Comparison of ENCODE assay signal across 8 cellular contexts in the genomic region with DNA sequence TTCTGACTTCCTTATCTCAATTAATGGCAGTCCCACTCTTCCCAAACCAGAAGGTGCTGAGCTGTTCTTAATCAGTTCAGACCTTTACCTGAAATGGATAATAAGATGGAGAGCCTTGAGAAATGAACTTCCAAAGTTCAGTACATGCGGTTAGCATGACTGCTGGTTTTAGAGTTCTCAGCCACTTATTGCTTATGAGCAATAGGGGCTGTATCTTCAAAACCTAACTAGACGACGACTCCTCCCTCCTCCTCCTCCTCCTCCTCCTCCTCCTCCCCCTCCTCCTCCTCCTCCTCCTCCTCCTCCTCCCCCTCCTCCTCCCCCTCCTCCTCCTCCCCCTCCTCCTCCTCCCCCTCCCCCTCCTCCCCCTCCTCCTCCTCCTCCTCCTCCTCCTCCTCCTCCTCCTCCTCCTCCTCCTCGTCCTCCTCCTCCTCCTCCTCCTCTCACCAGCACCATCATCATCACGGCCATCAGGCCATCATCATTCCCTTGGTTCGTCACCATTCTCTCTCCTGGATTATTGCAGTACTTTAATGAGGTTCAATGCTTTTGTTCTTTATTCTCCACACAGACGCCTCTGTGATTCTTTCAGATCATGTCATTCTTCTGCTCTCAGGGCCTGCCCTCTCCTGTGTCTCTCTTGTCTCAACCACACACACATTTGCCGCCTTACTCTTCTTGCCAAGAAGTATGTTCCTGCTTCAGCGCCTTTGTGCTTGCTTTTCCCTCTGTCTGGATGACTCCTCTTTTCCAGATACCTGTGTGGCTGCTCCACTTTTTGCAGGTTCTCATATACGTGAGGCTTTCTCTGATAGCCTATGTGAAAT. TPM values are rescaled to one million over a fixed set of nuclear protein-coding genes. Genes with fewer than 3 reads are reported as not detected.
DNase-seq lines count a peak whose midpoint lies in the region; ATAC-seq, FAIRE-seq and TF ChIP-seq lines count a peak whose summit lies in the region.

No MANE protein-coding gene starts in this region.

- peaks cover 39% of the 10 kb centered on the region for H4K20me1 ChIP-seq in DND-41 (ENCODE audit: insufficient read depth, low read length)
- H4K20me1 ChIP-seq in Karpas-422 (ENCODE audit: insufficient read depth, low read depth, low read length): peaks cover 51% of the 10 kb centered on the region

- H3K27ac ChIP-seq in DND-41 (ENCODE audit: low read length) (no peak overlapping the region; the same call in 1 of the 2 replicates), Karpas-422 (ENCODE audit: low read length) (no peak overlapping the region), brain microvascular endothelial cell (no peak overlapping the region)

- H3K4me1 ChIP-seq in DND-41 (ENCODE audit: insufficient read depth, low read length) (peaks cover 38% of the 10 kb centered on the region), Karpas-422 (ENCODE audit: low read length) (peaks cover 29% of the 10 kb centered on the region)

- no peaks in the 10 kb centered on the region for H3K27me3 Mint-ChIP-seq in natural killer cell treated with Interleukin-12 subunit alpha and Interleukin-12 subunit beta and Interleukin-15 and Interleukin-18, amount 100 ng/mL, for 72 hours

- H3K9me2 ChIP-seq in Karpas-422 (replicated peaks; ENCODE audit: insufficient read depth, low read length): no peaks in the 10 kb centered on the region

- H3K27me3 ChIP-seq in DND-41 (ENCODE audit: insufficient read depth, low read length, poor library complexity) (no peaks in the 10 kb centered on the region), Karpas-422 (ENCODE audit: low read length) (no peaks in the 10 kb centered on the region), brain microvascular endothelial cell (replicated peaks) (no peaks in the 10 kb centered on the region)

- TF ChIP-seq POLR2A in H54 (IDR thresholded peaks at IDR 0.05; ENCODE audit: low read depth, low read length): no peak

- peaks cover 77% of the 10 kb centered on the region for H3K79me2 ChIP-seq in DND-41 (ENCODE audit: insufficient read depth, low read length)
- H3K79me2 ChIP-seq in Karpas-422 (ENCODE audit: low read length): peaks cover 66% of the 10 kb centered on the region

- in situ Hi-C loops in brain microvascular endothelial cell (cut with HindIII; ENCODE audit: low pct_ligation_motif_present, low sequenced_read_pairs): no loop called here

- H3K9ac ChIP-seq in DND-41 (ENCODE audit: low read depth, low read length) (no peak overlapping the region), Karpas-422 (ENCODE audit: low read length) (no peak overlapping the region)

- DNase-seq in DND-41 (no peak), Karpas-422 (peak; percentile 46), brain microvascular endothelial cell (no peak), cerebellum (ENCODE audit: low spot score) (no peak), H54 (ENCODE audit: insufficient read length, low spot score) (no peak), superior temporal gyrus (ENCODE audit: extremely low spot score) (no peak)
- DNase-seq in natural killer cell treated with Interleukin-12 subunit alpha and Interleukin-12 subunit beta and Interleukin-15 and Interleukin-18, amount 100 ng/mL, for 72 hours (ENCODE audit: low spot score): no peak

- FAIRE-seq in H54 (lab: Jason Lieb, UNC): no peak

- TF ChIP-seq CTCF in DND-41 (IDR thresholded peaks at IDR 0.05; ENCODE audit: borderline replicate concordance, extremely low read depth, low read length, poor library complexity, severe bottlenecking) (no peak), brain microvascular endothelial cell (IDR thresholded peaks at IDR 0.05; ENCODE audit: low read depth, low read length, missing control alignments) (no peak)

- H3K4me3 ChIP-seq in DND-41 (ENCODE audit: low read depth in 1 of 2, low read length in 2 of 2) (peak overlapping the region in 1 of 2 experiments; percentile 96; a peak in 2 of 4 replicates), Karpas-422 (ENCODE audit: low read length) (no peak overlapping the region), brain microvascular endothelial cell (ENCODE audit: low read depth, low read length) (peak overlapping the region; percentile 94)

- no peaks in the 10 kb centered on the region for H3K9me3 ChIP-seq in DND-41 (ENCODE audit: insufficient read depth, low read length, severe bottlenecking)
- H3K9me3 ChIP-seq in Karpas-422 (ENCODE audit: low read length): no peaks in the 10 kb centered on the region

- no peaks in the 10 kb centered on the region for H3K36me3 Mint-ChIP-seq in natural killer cell treated with Interleukin-12 subunit alpha and Interleukin-12 subunit beta and Interleukin-15 and Interleukin-18, amount 100 ng/mL, for 72 hours

- no peak overlapping the region for H2AFZ ChIP-seq in DND-41 (ENCODE audit: low read depth, low read length)
- H2AFZ ChIP-seq in Karpas-422 (ENCODE audit: low read length): no peak overlapping the region

- peaks cover 42 to 62% of the 10 kb centered on the region in 2 donors for H3K4me1 Mint-ChIP-seq in natural killer cell treated with Interleukin-12 subunit alpha and Interleukin-12 subunit beta and Interleukin-15 and Interleukin-18, amount 100 ng/mL, for 72 hours (ENCODE audit: low read depth in 2 of 2)

- ATAC-seq in DND-41 (ENCODE audit: insufficient read depth, low read depth): no peak
- ATAC-seq in natural killer cell treated with Interleukin-12 subunit alpha and Interleukin-12 subunit beta and Interleukin-15 and Interleukin-18, amount 100 ng/mL, for 72 hours: no peak
- ATAC-seq in GM21528 (IDR thresholded peaks at IDR 0.05; ENCODE audit: low FRiP score, unreplicated experiment): no peak

- H3K9me3 Mint-ChIP-seq in natural killer cell treated with Interleukin-12 subunit alpha and Interleukin-12 subunit beta and Interleukin-15 and Interleukin-18, amount 100 ng/mL, for 72 hours: no peaks in the 10 kb centered on the region

- peak overlapping the region; percentile 79 to 95 for H3K27ac Mint-ChIP-seq in natural killer cell treated with Interleukin-12 subunit alpha and Interleukin-12 subunit beta and Interleukin-15 and Interleukin-18, amount 100 ng/mL, for 72 hours

- H3K4me3 Mint-ChIP-seq in natural killer cell treated with Interleukin-12 subunit alpha and Interleukin-12 subunit beta and Interleukin-15 and Interleukin-18, amount 100 ng/mL, for 72 hours: peak overlapping the region; percentile 91

- peak overlapping the region; percentile 72 for H3K4me2 ChIP-seq in DND-41 (ENCODE audit: insufficient read depth, low read length)
- H3K4me2 ChIP-seq in Karpas-422 (ENCODE audit: low read depth, low read length, poor library complexity, severe bottlenecking): peak overlapping the region; percentile 92

- H3K36me3 ChIP-seq in DND-41 (ENCODE audit: insufficient read depth, low read length) (no peaks in the 10 kb centered on the region; the same call in 1 of the 2 replicates), Karpas-422 (ENCODE audit: insufficient read depth, low read length) (no peaks in the 10 kb centered on the region), brain microvascular endothelial cell (replicated peaks) (no peaks in the 10 kb centered on the region)

RNA-seq across cellular contexts. Expression of gene PCNX1, which starts 2.7 kb away (rescaled TPM):
- 28.5 and 58.7 TPM in 2 replicates for total RNA-seq in Karpas-422 (2014; rRNA removed; shearing (Covaris generic); ENCODE audit: low replicate concordance)
- total RNA-seq in natural killer cell treated with Interleukin-12 subunit alpha and Interleukin-12 subunit beta and Interleukin-15 and Interleukin-18, amount 100 ng/mL, for 72 hours: 100 to 1,000 TPM in 1 of 2 donors, 10 to 100 TPM in 1; 81.7 to 156 TPM
- total RNA-seq in cerebellum: 130 TPM
